9 cellular contexts compared by ENCODE assay signal in the genomic region with DNA sequence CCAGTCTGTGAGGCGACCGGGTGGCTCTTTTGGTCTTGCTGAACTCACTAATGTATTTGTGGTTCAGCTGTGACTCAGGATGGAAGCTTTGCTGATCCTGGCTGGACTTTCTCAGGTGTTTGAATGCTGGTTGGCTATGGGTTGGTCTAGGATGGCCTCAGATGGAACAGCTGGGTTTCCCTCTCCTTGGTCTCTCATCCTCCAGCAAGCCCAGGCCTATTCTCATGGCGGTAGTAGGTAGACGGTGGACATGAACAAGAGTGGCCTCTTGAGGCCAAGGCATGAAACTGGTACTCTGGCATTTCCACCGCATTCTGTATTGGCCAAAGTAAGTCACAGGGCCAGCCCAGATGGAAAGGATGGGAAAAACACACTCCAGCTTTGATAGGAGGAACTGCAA. TPM values are rescaled to one million over a fixed set of nuclear protein-coding genes. Genes with fewer than 3 reads are reported as not detected.
DNase-seq lines count a peak whose midpoint lies in the region; ATAC-seq, FAIRE-seq and TF ChIP-seq lines count a peak whose summit lies in the region.
"Had no signal": no experiment of that assay in that cellular context is flagged by ENCODE, and none has a peak within 500 bp of the region (broad histone marks: within the 10 kb centered on the region; RNA-seq: fewer than 3 reads in every experiment).

No MANE protein-coding gene starts in this region.

- H3K4me1 ChIP-seq in esophagus squamous epithelium (peaks cover 9 to 40% (median 12%) of the 10 kb centered on the region in 3 donors), neural progenitor cell (no peaks in the 10 kb centered on the region)

- DNase-seq in stimulated activated naive CD8-positive, alpha-beta T cell treated with anti-CD3 and anti-CD28 coated beads, Interleukin-15, amount 100 ng/mL, for 72 hours: no peak
- no peak for DNase-seq in stimulated activated naive CD8-positive, alpha-beta T cell treated with anti-CD3 and anti-CD28 coated beads, Interleukin-15, Interleukin-2, amounts not matched to agents 100 U/mL and 50 U/mL, for 24 hours
- peak; percentile 65 for DNase-seq in RPMI7951 (ENCODE audit: low read depth)
- DNase-seq in esophagus squamous epithelium (lab: John Stamatoyannopoulos, UW): no peak
- peak; percentile 72 for DNase-seq in neural progenitor cell (ENCODE audit: low spot score)
- DNase-seq in stimulated activated naive CD4-positive, alpha-beta T cell treated with Interleukin-2 at 50 U/mL for 16 hours (lab: John Stamatoyannopoulos, UW): no peak
- no peak for DNase-seq in frontal cortex (ENCODE audit: low spot score in 2 of 2)
- DNase-seq in T1000 (lab: John Stamatoyannopoulos, UW): no peak
- DNase-seq: activated naive CD8-positive, alpha-beta T cell treated with anti-CD3 and anti-CD28 coated beads, Interleukin-2, amount 10 ng/mL, durations not matched to agents 7 days and 5 days had no signal

- H2AFZ ChIP-seq in neural progenitor cell (replicated peaks): no peak overlapping the region

- TF ChIP-seq POLR2A in esophagus squamous epithelium (IDR thresholded peaks at IDR 0.05): no peak

- H3F3A ChIP-seq in neural progenitor cell (ENCODE audit: low read depth): no peaks in the 10 kb centered on the region

- H3K27me3 Mint-ChIP-seq in stimulated activated naive CD8-positive, alpha-beta T cell treated with anti-CD3 and anti-CD28 coated beads, Interleukin-15, amount 100 ng/mL, for 72 hours: no peaks in the 10 kb centered on the region
- no peaks in the 10 kb centered on the region for H3K27me3 Mint-ChIP-seq in neural progenitor cell (ENCODE audit: insufficient read depth, low read depth)
- H3K27me3 Mint-ChIP-seq: activated naive CD8-positive, alpha-beta T cell treated with anti-CD3 and anti-CD28 coated beads, Interleukin-2, amount 10 ng/mL, durations not matched to agents 7 days and 5 days had no signal

- H3K4me3 ChIP-seq in esophagus squamous epithelium (no peak overlapping the region), neural progenitor cell (no peak overlapping the region)

- H3K27ac ChIP-seq in esophagus squamous epithelium: no peak overlapping the region
- no peak overlapping the region for H3K27ac ChIP-seq in neural progenitor cell

- H3K4me3 Mint-ChIP-seq in stimulated activated naive CD8-positive, alpha-beta T cell treated with anti-CD3 and anti-CD28 coated beads, Interleukin-15, amount 100 ng/mL, for 72 hours: no peak overlapping the region
- no peak overlapping the region for H3K4me3 Mint-ChIP-seq in neural progenitor cell
- H3K4me3 Mint-ChIP-seq: activated naive CD8-positive, alpha-beta T cell treated with anti-CD3 and anti-CD28 coated beads, Interleukin-2, amount 10 ng/mL, durations not matched to agents 7 days and 5 days had no signal

- no peak overlapping the region for H3K9ac ChIP-seq in neural progenitor cell

- peak in 4 of 6 experiments; percentile 20 to 55 (median 39) for TF ChIP-seq CTCF in esophagus squamous epithelium (IDR thresholded peaks at IDR 0.05)
- TF ChIP-seq CTCF in neural progenitor cell (IDR thresholded peaks at IDR 0.05): peak; percentile 61

- H3K4me2 ChIP-seq in neural progenitor cell: no peak overlapping the region

- no peaks in the 10 kb centered on the region for H3K4me1 Mint-ChIP-seq in stimulated activated naive CD8-positive, alpha-beta T cell treated with anti-CD3 and anti-CD28 coated beads, Interleukin-15, amount 100 ng/mL, for 72 hours
- H3K4me1 Mint-ChIP-seq in neural progenitor cell: peaks cover 23% of the 10 kb centered on the region
- H3K4me1 Mint-ChIP-seq: activated naive CD8-positive, alpha-beta T cell treated with anti-CD3 and anti-CD28 coated beads, Interleukin-2, amount 10 ng/mL, durations not matched to agents 7 days and 5 days had no signal

- H3K9me3 ChIP-seq in esophagus squamous epithelium (no peaks in the 10 kb centered on the region), neural progenitor cell (ENCODE audit: low read depth) (no peaks in the 10 kb centered on the region)

- H3K36me3 ChIP-seq in esophagus squamous epithelium (peaks cover 0 to 62% (median 0%) of the 10 kb centered on the region in 3 donors), neural progenitor cell (no peaks in the 10 kb centered on the region)

- H3K36me3 Mint-ChIP-seq in neural progenitor cell: peaks cover 1% of the 10 kb centered on the region
- H3K36me3 Mint-ChIP-seq: activated naive CD8-positive, alpha-beta T cell treated with anti-CD3 and anti-CD28 coated beads, Interleukin-2, amount 10 ng/mL, durations not matched to agents 7 days and 5 days had no signal

- H3K27me3 ChIP-seq in esophagus squamous epithelium (no peaks in the 10 kb centered on the region), neural progenitor cell (no peaks in the 10 kb centered on the region)

- intact Hi-C loops in esophagus squamous epithelium (cut with DNase I): loop anchor here (10.0 kb wide), 1 partner anchor 121 kb away; no protein-coding TSS in a partner anchor

- no peaks in the 10 kb centered on the region for H3K9me3 Mint-ChIP-seq in stimulated activated naive CD8-positive, alpha-beta T cell treated with anti-CD3 and anti-CD28 coated beads, Interleukin-15, amount 100 ng/mL, for 72 hours
- no peaks in the 10 kb centered on the region for H3K9me3 Mint-ChIP-seq in neural progenitor cell
- H3K9me3 Mint-ChIP-seq: activated naive CD8-positive, alpha-beta T cell treated with anti-CD3 and anti-CD28 coated beads, Interleukin-2, amount 10 ng/mL, durations not matched to agents 7 days and 5 days had no signal

- no peaks in the 10 kb centered on the region for H3K79me2 ChIP-seq in neural progenitor cell (ENCODE audit: low read depth)

- 61 to 67% methylated on average over 3 to 4 of the region's 5 CpGs for WGBS in esophagus squamous epithelium, 2 donors

- peak; percentile 53 for ATAC-seq in stimulated activated naive CD8-positive, alpha-beta T cell treated with anti-CD3 and anti-CD28 coated beads, Interleukin-15, amount 100 ng/mL, for 72 hours
- no peak for ATAC-seq in stimulated activated naive CD8-positive, alpha-beta T cell treated with anti-CD3 and anti-CD28 coated beads, Interleukin-15, Interleukin-2, amounts not matched to agents 100 U/mL and 50 U/mL, for 24 hours

- no peak for FAIRE-seq in frontal cortex (lab: Jason Lieb, UNC)

- no peaks in the 10 kb centered on the region for H4K20me1 ChIP-seq in neural progenitor cell (ENCODE audit: low read depth)

- peak overlapping the region in 1 of 2 donors; percentile 49 for H3K27ac Mint-ChIP-seq in stimulated activated naive CD8-positive, alpha-beta T cell treated with anti-CD3 and anti-CD28 coated beads, Interleukin-15, amount 100 ng/mL, for 72 hours
- no peak overlapping the region for H3K27ac Mint-ChIP-seq in neural progenitor cell
- H3K27ac Mint-ChIP-seq: activated naive CD8-positive, alpha-beta T cell treated with anti-CD3 and anti-CD28 coated beads, Interleukin-2, amount 10 ng/mL, durations not matched to agents 7 days and 5 days had no signal

RNA-seq across cellular contexts. Expression of a gene that starts 11.8 kb away (rescaled TPM):
- 4.4 and 7.0 TPM in 2 replicates for total RNA-seq in RPMI7951 (2014; rRNA removed; shearing (Covaris generic))
- total RNA-seq in esophagus squamous epithelium (10 to 100 TPM; 10.7 to 16.2 (median 12.0) TPM), neural progenitor cell (ENCODE audit: low replicate concordance) (8.4 and 8.8 TPM in 2 replicates), frontal cortex (16.3 TPM)

RNA-seq across cellular contexts. Expression of a gene that starts 43.2 kb away (rescaled TPM):
- 3.4 and 5.5 TPM in 2 replicates for total RNA-seq in RPMI7951 (2014; rRNA removed; shearing (Covaris generic))
- total RNA-seq in esophagus squamous epithelium (10 to 100 TPM; 17.3 to 52.8 (median 27.7) TPM), neural progenitor cell (ENCODE audit: low replicate concordance) (7.8 and 8.8 TPM in 2 replicates), frontal cortex (47.3 TPM)

Comparison
In these comparisons a context has a peak if more than half of its experiments do, and no peak if none do; other contexts are left out.
1. DNase-seq: peak in RPMI7951 (single experiment) and neural progenitor cell (single experiment); none in stimulated activated naive CD8-positive, alpha-beta T cell treated with anti-CD3 and anti-CD28 coated beads, Interleukin-15, amount 100 ng/mL, for 72 hours (0 of 2), stimulated activated naive CD8-positive, alpha-beta T cell treated with anti-CD3 and anti-CD28 coated beads, Interleukin-15, Interleukin-2, amounts not matched to agents 100 U/mL and 50 U/mL, for 24 hours (single experiment), esophagus squamous epithelium (single experiment), stimulated activated naive CD4-positive, alpha-beta T cell treated with Interleukin-2 at 50 U/mL for 16 hours (single experiment), frontal cortex (0 of 2) and T1000 (single experiment).